Comparison of ENCODE assay signal across 5 cellular contexts in genomic region chr1:211169353-211169752, GRCh38. TPM values are rescaled to one million over a fixed set of nuclear protein-coding genes. Genes with fewer than 3 reads are reported as not detected.
"Had no signal": no experiment of that assay in that cellular context is flagged by ENCODE, and none has a peak within 500 bp of the region (broad histone marks: within the 10 kb centered on the region; RNA-seq: fewer than 3 reads in every experiment).

No MANE protein-coding gene starts in this region.

- DNase-seq: H9, HCEC 1CT, HFFc6, KG1 had no signal

- H2AFZ ChIP-seq: GM23338 had no signal

- H3K4me2 ChIP-seq: GM23338 had no signal

- ATAC-seq: GM23338 had no signal

- H3K4me3 ChIP-seq: GM23338 had no signal

RNA-seq across cellular contexts. Expression of gene KCNH1, which starts 35.4 kb away (rescaled TPM):
- polyA plus RNA-seq: GM23338 had no signal
